Comparison of ENCODE assay signal across 8 cellular contexts in the genomic region with DNA sequence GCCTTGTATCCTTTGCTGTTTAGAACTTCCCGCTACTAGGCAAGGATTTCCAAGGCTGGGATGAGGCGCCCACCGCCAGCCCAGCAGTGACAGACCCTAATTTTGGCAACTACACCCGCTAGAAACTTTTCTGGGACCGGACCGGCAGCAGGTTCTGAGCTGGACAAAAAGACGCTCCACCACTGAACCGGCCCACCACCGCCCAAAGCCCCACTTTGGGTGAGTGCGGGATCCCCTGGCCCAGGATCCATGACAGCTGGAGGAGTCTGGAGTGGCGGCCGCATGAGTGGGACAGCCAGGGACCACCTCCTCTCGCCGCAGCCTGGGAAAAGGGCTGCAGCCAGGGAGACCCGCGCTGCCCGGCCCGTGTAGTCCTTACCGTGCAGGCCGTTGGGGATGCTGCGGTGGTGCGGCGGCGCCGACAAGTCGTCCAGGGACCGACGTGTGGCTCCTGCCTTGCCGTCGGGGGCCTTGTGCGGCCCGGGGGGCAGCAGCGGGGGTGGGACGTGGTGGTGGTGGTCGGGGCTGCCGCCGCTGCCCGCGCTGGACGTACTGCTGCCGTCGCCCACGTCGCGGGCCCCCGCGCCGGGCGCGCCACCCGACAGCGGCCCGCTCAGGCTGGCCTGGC. TPM values are rescaled to one million over a fixed set of nuclear protein-coding genes. Genes with fewer than 3 reads are reported as not detected.
DNase-seq lines count a peak whose midpoint lies in the region; ATAC-seq lines count a peak whose summit lies in the region.

No MANE protein-coding gene starts in this region.

- no peaks in the 10 kb centered on the region for H3K36me3 Mint-ChIP-seq in activated T-helper 17 cell treated with anti-CD3 and anti-CD28 coated beads, Interleukin-2, amount 50 U/mL, for 72 hours (ENCODE audit: low read depth)
- H3K36me3 Mint-ChIP-seq in immature natural killer cell = no peaks in the 10 kb centered on the region
- no peaks in the 10 kb centered on the region for H3K36me3 Mint-ChIP-seq in stimulated activated memory B cell treated with anti-CD40 and anti-IgM and Interleukin-4, amounts not matched to agents 10 μg/mL and 1 μg/mL and 100 μg/mL, for 72 hours

- peak; percentile 33 for DNase-seq in NCI-H748 (lab: John Stamatoyannopoulos, UW; ENCODE audit: unreplicated experiment)
- DNase-seq in NCI-H748 treated with DMSO at 0.1 percent for 48 hours (lab: John Stamatoyannopoulos, UW) = no peak
- no peak for DNase-seq in immature natural killer cell
- no peak for DNase-seq in A172 (ENCODE audit: low spot score)
- no peak for DNase-seq in occipital lobe (lab: John Stamatoyannopoulos, UW)
- no peak for DNase-seq in NCI-H1694 treated with DMSO at 0.1 percent for 48 hours (lab: John Stamatoyannopoulos, UW)

- peaks cover 15% of the 10 kb centered on the region for H3K4me1 Mint-ChIP-seq in activated T-helper 17 cell treated with anti-CD3 and anti-CD28 coated beads, Interleukin-2, amount 50 U/mL, for 72 hours
- peaks cover 16 to 20% of the 10 kb centered on the region in 2 donors for H3K4me1 Mint-ChIP-seq in immature natural killer cell
- H3K4me1 Mint-ChIP-seq in stimulated activated memory B cell treated with anti-CD40 and anti-IgM and Interleukin-4, amounts not matched to agents 10 μg/mL and 1 μg/mL and 100 μg/mL, for 72 hours = peaks cover 21% of the 10 kb centered on the region

- H3K9me3 Mint-ChIP-seq in activated T-helper 17 cell treated with anti-CD3 and anti-CD28 coated beads, Interleukin-2, amount 50 U/mL, for 72 hours = no peaks in the 10 kb centered on the region
- H3K9me3 Mint-ChIP-seq in immature natural killer cell = no peaks in the 10 kb centered on the region
- no peaks in the 10 kb centered on the region for H3K9me3 Mint-ChIP-seq in stimulated activated memory B cell treated with anti-CD40 and anti-IgM and Interleukin-4, amounts not matched to agents 10 μg/mL and 1 μg/mL and 100 μg/mL, for 72 hours

- no peak overlapping the region for H3K27ac Mint-ChIP-seq in activated T-helper 17 cell treated with anti-CD3 and anti-CD28 coated beads, Interleukin-2, amount 50 U/mL, for 72 hours
- H3K27ac Mint-ChIP-seq in immature natural killer cell = peak overlapping the region in 1 of 6 donors; percentile 40
- no peak overlapping the region for H3K27ac Mint-ChIP-seq in stimulated activated memory B cell treated with anti-CD40 and anti-IgM and Interleukin-4, amounts not matched to agents 10 μg/mL and 1 μg/mL and 100 μg/mL, for 72 hours

- H3K27me3 Mint-ChIP-seq in activated T-helper 17 cell treated with anti-CD3 and anti-CD28 coated beads, Interleukin-2, amount 50 U/mL, for 72 hours = no peaks in the 10 kb centered on the region
- peaks cover 0 to 14% (median 5%) of the 10 kb centered on the region in 3 donors for H3K27me3 Mint-ChIP-seq in immature natural killer cell (ENCODE audit: low read depth in 3 of 3)
- H3K27me3 Mint-ChIP-seq in stimulated activated memory B cell treated with anti-CD40 and anti-IgM and Interleukin-4, amounts not matched to agents 10 μg/mL and 1 μg/mL and 100 μg/mL, for 72 hours = peaks cover 10% of the 10 kb centered on the region

- H3K4me3 Mint-ChIP-seq in activated T-helper 17 cell treated with anti-CD3 and anti-CD28 coated beads, Interleukin-2, amount 50 U/mL, for 72 hours = peak overlapping the region; percentile 55
- H3K4me3 Mint-ChIP-seq in immature natural killer cell = peak overlapping the region; percentile 63 to 80 (median 74)
- peak overlapping the region; percentile 8 for H3K4me3 Mint-ChIP-seq in stimulated activated memory B cell treated with anti-CD40 and anti-IgM and Interleukin-4, amounts not matched to agents 10 μg/mL and 1 μg/mL and 100 μg/mL, for 72 hours

- ATAC-seq in activated T-helper 17 cell treated with anti-CD3 and anti-CD28 coated beads, Interleukin-2, amount 50 U/mL, for 72 hours (replicated peaks) = no peak
- ATAC-seq in stimulated activated memory B cell treated with anti-CD40 and anti-IgM and Interleukin-4, amounts not matched to agents 10 μg/mL and 1 μg/mL and 100 μg/mL, for 72 hours = no peak

RNA-seq across cellular contexts. Expression of a gene that starts 1.1 kb away (rescaled TPM):
- 1 to 10 TPM; 2.8 to 3.4 TPM for total RNA-seq in activated T-helper 17 cell treated with anti-CD3 and anti-CD28 coated beads, Interleukin-2, amount 50 U/mL, for 72 hours
- under 1 TPM; 0.27 to 0.83 (median 0.35) TPM for polyA plus RNA-seq in immature natural killer cell
- 49.6 and 84.9 TPM in 2 replicates for total RNA-seq in A172 (2014; rRNA removed; shearing (Covaris generic))
- 9.7 TPM for total RNA-seq in occipital lobe

RNA-seq across cellular contexts. Expression of a gene that starts 42.0 kb away (rescaled TPM):
- under 1 TPM in 1 of 2 donors, not detected in 1; 0.19 TPM for total RNA-seq in activated T-helper 17 cell treated with anti-CD3 and anti-CD28 coated beads, Interleukin-2, amount 50 U/mL, for 72 hours
- polyA plus RNA-seq in immature natural killer cell = not detected
- not detected in 2 replicates for total RNA-seq in A172 (2014; rRNA removed; shearing (Covaris generic))
- 6.4 TPM for total RNA-seq in occipital lobe

Comparison
In these comparisons a context has a peak if more than half of its experiments do, and no peak if none do; other contexts are left out.
1. H3K4me3 Mint-ChIP-seq: peak in every context shown above with its lines; median percentile 74 in immature natural killer cell; 55 in activated T-helper 17 cell treated with anti-CD3 and anti-CD28 coated beads, Interleukin-2, amount 50 U/mL, for 72 hours; 8 in stimulated activated memory B cell treated with anti-CD40 and anti-IgM and Interleukin-4, amounts not matched to agents 10 μg/mL and 1 μg/mL and 100 μg/mL, for 72 hours.